Comparison of ENCODE assay signal across 1 cellular context in genomic region chr10:71213127-71213616, GRCh38.
TF ChIP-seq lines count a peak whose summit lies in the region.

No MANE protein-coding gene starts in this region.

TF ChIP-seq in SK-N-SH, 30 proteins besides CTCF, POLR2A, EP300 and RAD21:
- TF ChIP-seq REST (IDR thresholded peaks at IDR 0.05; ENCODE audit: low read depth, low read length): no peak
- TF ChIP-seq SMC3 (IDR thresholded peaks at IDR 0.05; ENCODE audit: low read depth, low read length): no peak
- no peak for TF ChIP-seq POLR2AphosphoS5 (IDR thresholded peaks at IDR 0.05; ENCODE audit: low read depth, low read length)
- TF ChIP-seq SIN3A (IDR thresholded peaks at IDR 0.05; ENCODE audit: borderline replicate concordance, low read depth, low read length): no peak
- no peak for TF ChIP-seq ZBTB33 (IDR thresholded peaks at IDR 0.05; ENCODE audit: borderline replicate concordance, low read depth)
- no peak for TF ChIP-seq ELF1 (IDR thresholded peaks at IDR 0.05)
- TF ChIP-seq FOXM1 (IDR thresholded peaks at IDR 0.05; ENCODE audit: low read depth): no peak
- no peak for TF ChIP-seq TAF1 (IDR thresholded peaks at IDR 0.05; ENCODE audit: borderline replicate concordance, low read depth, low read length)
- TF ChIP-seq TEAD4 (IDR thresholded peaks at IDR 0.05; ENCODE audit: borderline replicate concordance, insufficient read depth): no peak
- TF ChIP-seq FOXJ3 (CRISPR knock-in tag; IDR thresholded peaks at IDR 0.05): no peak
- TF ChIP-seq CHD2 (IDR thresholded peaks at IDR 0.05; ENCODE audit: low read length, partially characterized antibody): no peak
- no peak for TF ChIP-seq IRF3 (IDR thresholded peaks at IDR 0.05; ENCODE audit: low read depth, low read length)
- no peak for TF ChIP-seq FOSL2 (IDR thresholded peaks at IDR 0.05; ENCODE audit: borderline replicate concordance, low read depth)
- no peak for TF ChIP-seq YY1 (IDR thresholded peaks at IDR 0.05; ENCODE audit: low read depth)
- TF ChIP-seq MAX (IDR thresholded peaks at IDR 0.05; ENCODE audit: low read depth): no peak
